In genomic region chr5:131413605-131414559, GRCh38 we compare ENCODE assay signal across 8 cellular contexts.
DNase-seq lines count a peak whose midpoint lies in the region; ATAC-seq and TF ChIP-seq lines count a peak whose summit lies in the region.

No MANE protein-coding gene starts in this region.

- H4K91ac ChIP-seq in mesenchymal stem cell (ENCODE audit: low read length), result no peak overlapping the region

- H3K23ac ChIP-seq in mesenchymal stem cell (ENCODE audit: low read length in 2 of 2), result no peak overlapping the region

- H3K79me1 ChIP-seq in mesenchymal stem cell (replicated peaks; ENCODE audit: low read length, poor library complexity, severe bottlenecking), result peaks cover 4% of the 10 kb centered on the region

- TF ChIP-seq CTCF in HFF-Myc (IDR thresholded peaks at IDR 0.05; ENCODE audit: low read depth, low read length, missing control alignments), result no peak

- no peak overlapping the region for H3K4me3 ChIP-seq in HFF-Myc (replicated peaks; ENCODE audit: low read depth, low read length)
- H3K4me3 ChIP-seq in mesenchymal stem cell (ENCODE audit: insufficient read depth in 1 of 2, low read depth in 1 of 2, low read length in 2 of 2), result peak overlapping the region in 1 of 2 experiments; percentile 21

- H2BK5ac ChIP-seq in mesenchymal stem cell (ENCODE audit: low read depth, low read length, poor library complexity, severe bottlenecking), result no peak overlapping the region

- H3K36me3 ChIP-seq in mesenchymal stem cell (ENCODE audit: control insufficient read depth in 1 of 2, insufficient read depth in 2 of 2, low read depth in 1 of 2, low read length in 2 of 2), result peaks cover 0 to 4% of the 10 kb centered on the region in 2 experiments

- H2AFZ ChIP-seq in mesenchymal stem cell (ENCODE audit: low read depth, low read length), result no peak overlapping the region

- no peak overlapping the region for H3K18ac ChIP-seq in mesenchymal stem cell (ENCODE audit: low read depth in 1 of 2, low read length in 2 of 2)

- 93% methylated on average over 3 of the region's 4 CpGs for WGBS in mesenchymal stem cell

- H4K8ac ChIP-seq in mesenchymal stem cell (ENCODE audit: low read length), result no peak overlapping the region

- H3K9me3 ChIP-seq in mesenchymal stem cell (ENCODE audit: control insufficient read depth, low read length), result no peaks in the 10 kb centered on the region

- intact Hi-C loops in cardiac septum (cut with DNase I), result loop anchor here (10.0 kb wide), 1 partner anchor 1509 kb away; the partner anchor contains the start of gene CHSY3

- peak overlapping the region; percentile 5 for H2BK120ac ChIP-seq in mesenchymal stem cell (ENCODE audit: low read depth, low read length)

- no peak overlapping the region for H2AK5ac ChIP-seq in mesenchymal stem cell (ENCODE audit: low read length, severe bottlenecking)

- H3K4ac ChIP-seq in mesenchymal stem cell (ENCODE audit: low read depth in 1 of 2, low read length in 2 of 2), result no peak overlapping the region

- no peak overlapping the region for H2BK12ac ChIP-seq in mesenchymal stem cell (ENCODE audit: low read length in 2 of 2)

- H3K27ac ChIP-seq in mesenchymal stem cell (ENCODE audit: low read length, poor library complexity, severe bottlenecking), result no peak overlapping the region

- no peak overlapping the region for H3K4me2 ChIP-seq in mesenchymal stem cell (ENCODE audit: low read length, poor library complexity, severe bottlenecking)

- H2BK15ac ChIP-seq in mesenchymal stem cell (ENCODE audit: low read depth, poor library complexity, severe bottlenecking), result no peak overlapping the region

- H3K14ac ChIP-seq in mesenchymal stem cell (ENCODE audit: low read length in 2 of 2), result no peak overlapping the region

- peak; percentile 46 for DNase-seq in HFF-Myc (ENCODE audit: extremely low read depth, low read depth)
- DNase-seq in MV-4-11 (lab: John Stamatoyannopoulos, UW), result peak; percentile 79
- DNase-seq in mesenchymal stem cell, result no peak
- no peak for DNase-seq in iPS-NIHi11 (ENCODE audit: low spot score)
- no peak for DNase-seq in DMS79 treated with DMSO at 0.1 percent for 48 hours (lab: John Stamatoyannopoulos, UW)
- no peak for DNase-seq in cardiac septum (ENCODE audit: low spot score)
- DNase-seq in NCI-H2107 (lab: John Stamatoyannopoulos, UW), result no peak

- peaks cover 1% of the 10 kb centered on the region for H3K4me1 ChIP-seq in mesenchymal stem cell (ENCODE audit: control insufficient read depth, insufficient read depth, low read depth, low read length)

- no peaks in the 10 kb centered on the region for H3K27me3 ChIP-seq in mesenchymal stem cell (ENCODE audit: control insufficient read depth in 1 of 2, insufficient read depth in 1 of 2, low read length in 2 of 2)

- ATAC-seq in GM18873 (IDR thresholded peaks at IDR 0.05; ENCODE audit: low FRiP score, unreplicated experiment), result peak; percentile 83

- peak overlapping the region; percentile 21 for H3K9ac ChIP-seq in mesenchymal stem cell (ENCODE audit: low read length)

Comparison
In these comparisons a context has a peak if more than half of its experiments do, and no peak if none do; other contexts are left out.
1. DNase-seq: peak in HFF-Myc (single experiment) and MV-4-11 (single experiment); none in mesenchymal stem cell (single experiment), iPS-NIHi11 (single experiment), DMS79 treated with DMSO at 0.1 percent for 48 hours (single experiment), cardiac septum (single experiment) and NCI-H2107 (single experiment).